Comparison of ENCODE assay signal across 8 cellular contexts in genomic region chr3:127652246-127652995, GRCh38. TPM values are rescaled to one million over a fixed set of nuclear protein-coding genes. Genes with fewer than 3 reads are reported as not detected.
DNase-seq lines count a peak whose midpoint lies in the region; ATAC-seq, FAIRE-seq and TF ChIP-seq lines count a peak whose summit lies in the region.

No MANE protein-coding gene starts in this region.

- intact Hi-C loops in CD8-positive, alpha-beta T cell (cut with DNase I, micrococcal nuclease): loop anchor here in 1 of 2 experiments (1.0 to 5.0 kb wide), 3 partner anchors 42 to 319 kb away; no protein-coding TSS in a partner anchor

- H3K27me3 Mint-ChIP-seq in CD8-positive, alpha-beta T cell (ENCODE audit: low read depth): peaks cover 2% of the 10 kb centered on the region

- TF ChIP-seq CTCF in CD8-positive, alpha-beta T cell (IDR thresholded peaks at IDR 0.05): peak; percentile 74
- peak; percentile 92 for TF ChIP-seq CTCF in astrocyte of the cerebellum (IDR thresholded peaks at IDR 0.05; ENCODE audit: low read depth, low read length, missing control alignments)
- TF ChIP-seq CTCF in hepatocyte (IDR thresholded peaks at IDR 0.05; ENCODE audit: poor library complexity): peak; percentile 85

- no peak overlapping the region for H3K27ac ChIP-seq in CD8-positive, alpha-beta T cell (ENCODE audit: low read depth, low read length)
- H3K27ac ChIP-seq in hepatocyte (no peak overlapping the region), small intestine (ENCODE audit: low read depth in 1 of 2, low read length in 1 of 2) (no peak overlapping the region)

- CTCF ChIA-PET in CD8-positive, alpha-beta T cell (lab: Charles Lee): interaction anchor here (0.6 to 3.0 kb wide), 22 partner anchors 9 to 929 kb away, joined by 3 to 19 read pairs (median 3); no protein-coding TSS in a partner anchor

- POLR2A ChIA-PET in CD8-positive, alpha-beta T cell (lab: Charles Lee): no interaction called here

- no peaks in the 10 kb centered on the region for H3K36me3 ChIP-seq in CD8-positive, alpha-beta T cell (ENCODE audit: insufficient read depth, low read length)
- H3K36me3 ChIP-seq in hepatocyte (replicated peaks; ENCODE audit: insufficient read depth, low read depth): no peaks in the 10 kb centered on the region
- no peaks in the 10 kb centered on the region for H3K36me3 ChIP-seq in small intestine (ENCODE audit: control insufficient read depth in 2 of 2, insufficient read depth in 2 of 2, low read length in 2 of 2)

- no peak for FAIRE-seq in small intestine (lab: Jason Lieb, UNC)

- peak; percentile 71 for ATAC-seq in CD8-positive, alpha-beta T cell
- no peak for ATAC-seq in HG03520 (IDR thresholded peaks at IDR 0.05; ENCODE audit: unreplicated experiment)
- no peak for ATAC-seq in GM21390 (IDR thresholded peaks at IDR 0.05; ENCODE audit: unreplicated experiment)

- H3K4me3 ChIP-seq in CD8-positive, alpha-beta T cell (ENCODE audit: low read depth, low read length): no peak overlapping the region
- H3K4me3 ChIP-seq in astrocyte of the cerebellum (ENCODE audit: low read depth, low read length): no peak overlapping the region
- no peak overlapping the region for H3K4me3 ChIP-seq in hepatocyte
- H3K4me3 ChIP-seq in small intestine (ENCODE audit: low read depth in 1 of 2, low read length in 2 of 2): no peak overlapping the region

- no peak overlapping the region for H3K4me3 Mint-ChIP-seq in CD8-positive, alpha-beta T cell

- in situ Hi-C loops in astrocyte of the cerebellum (cut with HindIII; ENCODE audit: low sequenced_read_pairs): no loop called here

- no peaks in the 10 kb centered on the region for H3K79me2 ChIP-seq in hepatocyte

- no peaks in the 10 kb centered on the region for H3K4me1 ChIP-seq in CD8-positive, alpha-beta T cell (ENCODE audit: insufficient read depth, low read length)
- H3K4me1 ChIP-seq in hepatocyte (ENCODE audit: insufficient read depth) (no peaks in the 10 kb centered on the region), small intestine (ENCODE audit: control insufficient read depth in 2 of 2, insufficient read depth in 1 of 2, low read depth in 1 of 2, low read length in 1 of 2) (no peaks in the 10 kb centered on the region)

- no peak overlapping the region for H3K4me2 ChIP-seq in hepatocyte

- no peaks in the 10 kb centered on the region for H4K20me1 ChIP-seq in hepatocyte (ENCODE audit: insufficient read depth, poor library complexity, severe bottlenecking)

- DNase-seq in CD8-positive, alpha-beta T cell: peak in 5 of 7 experiments; percentile 17 to 61 (median 41)
- DNase-seq in GM19240 (ENCODE audit: insufficient read length, low spot score) (peak; percentile 60), NCI-H526 treated with DMSO at 0.1 percent for 48 hours (lab: John Stamatoyannopoulos, UW) (peak; percentile 21), astrocyte of the cerebellum (ENCODE audit: low read depth) (no peak), hepatocyte (ENCODE audit: low spot score) (peak; percentile 80), small intestine (peak; percentile 41)

- H2AFZ ChIP-seq in hepatocyte: no peak overlapping the region

- no peaks in the 10 kb centered on the region for H3K9me2 ChIP-seq in hepatocyte (replicated peaks; ENCODE audit: insufficient read depth)

- H3K27me3 ChIP-seq in CD8-positive, alpha-beta T cell (ENCODE audit: insufficient read depth, low read length): no peaks in the 10 kb centered on the region
- H3K27me3 ChIP-seq in hepatocyte (no peaks in the 10 kb centered on the region), small intestine (ENCODE audit: control insufficient read depth in 2 of 2, insufficient read depth in 2 of 2, low read length in 2 of 2) (no peaks in the 10 kb centered on the region)

- no peaks in the 10 kb centered on the region for H3K9me3 ChIP-seq in CD8-positive, alpha-beta T cell (ENCODE audit: low read length)
- H3K9me3 ChIP-seq in hepatocyte (ENCODE audit: low read depth) (no peaks in the 10 kb centered on the region), small intestine (ENCODE audit: control insufficient read depth, low read depth) (no peaks in the 10 kb centered on the region)

- no peak overlapping the region for H3K27ac Mint-ChIP-seq in CD8-positive, alpha-beta T cell

- no peaks in the 10 kb centered on the region for H3K9me3 Mint-ChIP-seq in CD8-positive, alpha-beta T cell

- H3K4me1 Mint-ChIP-seq in CD8-positive, alpha-beta T cell (ENCODE audit: low read depth): no peaks in the 10 kb centered on the region

- H3K36me3 Mint-ChIP-seq in CD8-positive, alpha-beta T cell: no peaks in the 10 kb centered on the region

- whole genome bisulfite sequencing in hepatocyte (ENCODE audit: low lambda C conversion rate, missing lambda C conversion rate): 69% methylated on average over 13 of the region's 13 CpGs
- 67 to 77% (median 72%) methylated on average over 13 of the region's 13 CpGs for WGBS in small intestine, 3 donors

RNA-seq across cellular contexts. Expression of gene ABTB1, which starts 20.3 kb away (rescaled TPM):
- total RNA-seq in CD8-positive, alpha-beta T cell: 10 to 100 TPM; 86.0 to 88.1 TPM
- 4.7 and 8.7 TPM in 2 replicates for total RNA-seq in hepatocyte
- polyA plus RNA-seq in hepatocyte (13.8 and 23.8 TPM in 2 replicates), small intestine (10 to 100 TPM; 22.7 to 49.4 (median 37.6) TPM)

RNA-seq across cellular contexts. Expression of gene PODXL2, which starts 23.4 kb away (rescaled TPM):
- total RNA-seq in CD8-positive, alpha-beta T cell: 1 to 10 TPM; 2.7 to 3.2 TPM
- 6.4 and 8.0 TPM in 2 replicates for total RNA-seq in hepatocyte
- 5.1 and 7.8 TPM in 2 replicates for polyA plus RNA-seq in hepatocyte
- 10 to 100 TPM in 1 of 3 donors, 1 to 10 TPM in 2; 1.6 to 17.0 (median 3.8) TPM for polyA plus RNA-seq in small intestine

RNA-seq across cellular contexts. Expression of gene MCM2, which starts 54.2 kb away (rescaled TPM):
- total RNA-seq in CD8-positive, alpha-beta T cell: 10 to 100 TPM; 13.7 to 14.0 TPM
- total RNA-seq in hepatocyte: 19.6 and 31.4 TPM in 2 replicates
- polyA plus RNA-seq in hepatocyte (14.6 and 15.0 TPM in 2 replicates), small intestine (10 to 100 TPM in 1 of 3 donors, 1 to 10 TPM in 2; 2.2 to 22.7 (median 4.3) TPM)
